ENCODE assay signal across 14 cellular contexts in the genomic region with DNA sequence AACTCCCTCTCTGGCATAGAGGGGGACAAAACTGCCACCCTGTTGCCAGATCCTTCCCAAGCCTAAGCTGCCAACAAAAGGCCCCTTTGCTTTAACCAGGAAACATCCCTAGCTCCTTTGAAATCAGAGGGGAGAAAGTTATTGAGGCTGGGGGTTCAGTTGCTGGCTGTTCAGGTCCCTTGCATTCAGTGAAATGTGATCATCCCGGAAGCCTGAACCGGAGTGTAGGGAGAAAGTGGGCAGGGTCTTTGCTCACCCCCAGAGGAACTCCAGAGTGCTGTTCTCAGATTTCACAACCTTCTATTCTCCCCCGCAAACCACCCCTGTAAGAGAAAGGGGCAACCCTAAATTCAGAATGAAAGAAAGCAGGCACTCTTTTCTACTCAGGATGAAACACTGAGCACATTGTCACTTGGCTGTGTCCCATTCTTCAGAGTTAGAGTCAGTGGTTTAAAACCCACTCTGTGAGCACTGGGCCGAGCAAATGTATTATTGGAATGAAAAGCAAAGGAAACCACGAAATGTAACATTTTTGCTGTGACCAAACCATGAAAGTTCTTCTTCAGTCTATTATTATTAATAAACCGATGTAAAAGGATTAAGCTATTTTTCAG.
A peak's percentile ranks its signal among the peaks of the same experiment; 100 is the strongest.
DNase-seq lines count a peak whose midpoint lies in the region; ATAC-seq and TF ChIP-seq lines count a peak whose summit lies in the region.
"Had no signal": no experiment of that assay in that cellular context is flagged by ENCODE, and none has a peak within 500 bp of the region (broad histone marks: within the 10 kb centered on the region; RNA-seq: fewer than 3 reads in every experiment).

No MANE protein-coding gene starts in this region.

- DNase-seq in GM23338 (ENCODE audit: low spot score): peak; percentile 57
- peak; percentile 42 for DNase-seq in M059J (ENCODE audit: low read depth)
- peak; percentile 15 for DNase-seq in myocyte (ENCODE audit: low read depth)
- no peak for DNase-seq in ureter (ENCODE audit: low spot score)
- no peak for DNase-seq in brain microvascular endothelial cell
- DNase-seq in OCI-M1 (lab: John Stamatoyannopoulos, UW): no peak
- DNase-seq: activated CD8-positive, alpha-beta T cell treated with anti-CD3 and anti-CD28 coated beads, Interleukin-2, amount 10 ng/mL, durations not matched to agents 7 days and 5 days; CD4-positive, alpha-beta T cell; NCI-H187; PC-9; retina had no signal

- no peaks in the 10 kb centered on the region for H3K79me2 ChIP-seq in GM23338 (replicated peaks; ENCODE audit: insufficient read depth)

- H3K27ac Mint-ChIP-seq in GM23338: no peak overlapping the region
- H3K27ac Mint-ChIP-seq: activated CD8-positive, alpha-beta T cell treated with anti-CD3 and anti-CD28 coated beads, Interleukin-2, amount 10 ng/mL, durations not matched to agents 7 days and 5 days; CD4-positive, alpha-beta T cell; T-helper 2 cell treated with Interferon-gamma antibody and Interleukin-4, amounts not matched to agents 5 μg/mL and 100 μg/mL, for 36 hours had no signal

- H4K20me1 ChIP-seq in GM23338 (replicated peaks; ENCODE audit: insufficient read depth): no peaks in the 10 kb centered on the region

- H3K36me3 ChIP-seq in GM23338 (ENCODE audit: insufficient read depth): no peaks in the 10 kb centered on the region
- no peaks in the 10 kb centered on the region for H3K36me3 ChIP-seq in brain microvascular endothelial cell (replicated peaks)

- peak overlapping the region; percentile 26 for H2AFZ ChIP-seq in GM23338
- H2AFZ ChIP-seq: PC-9 had no signal

- peak; percentile 45 for ATAC-seq in GM18508 (IDR thresholded peaks at IDR 0.05; ENCODE audit: insufficient read depth, unreplicated experiment)
- peak; percentile 94 for ATAC-seq in GM23338
- no peak for ATAC-seq in GM18870 (IDR thresholded peaks at IDR 0.05; ENCODE audit: unreplicated experiment)
- ATAC-seq: activated CD8-positive, alpha-beta T cell treated with anti-CD3 and anti-CD28 coated beads, Interleukin-2, amount 10 ng/mL, durations not matched to agents 7 days and 5 days had no signal

- H3K4me1 Mint-ChIP-seq in GM23338: peaks cover 32% of the 10 kb centered on the region

- in situ Hi-C loops in brain microvascular endothelial cell (cut with HindIII; ENCODE audit: low pct_ligation_motif_present, low sequenced_read_pairs): no loop called here

- H3K4me3 Mint-ChIP-seq in GM23338: peak overlapping the region; percentile 7; the same call in 1 of the 3 replicates
- H3K4me3 Mint-ChIP-seq: activated CD8-positive, alpha-beta T cell treated with anti-CD3 and anti-CD28 coated beads, Interleukin-2, amount 10 ng/mL, durations not matched to agents 7 days and 5 days; CD4-positive, alpha-beta T cell; T-helper 2 cell treated with Interferon-gamma antibody and Interleukin-4, amounts not matched to agents 5 μg/mL and 100 μg/mL, for 36 hours had no signal

- H3K9me3 Mint-ChIP-seq in GM23338: no peaks in the 10 kb centered on the region
- H3K9me3 Mint-ChIP-seq: T-helper 2 cell treated with Interferon-gamma antibody and Interleukin-4, amounts not matched to agents 5 μg/mL and 100 μg/mL, for 36 hours had no signal

- H3K27me3 Mint-ChIP-seq in GM23338 (ENCODE audit: insufficient read depth, low read depth, poor library complexity): no peaks in the 10 kb centered on the region
- H3K27me3 Mint-ChIP-seq: CD4-positive, alpha-beta T cell had no signal

- peaks cover 32% of the 10 kb centered on the region for H3K4me1 ChIP-seq in GM23338 (ENCODE audit: insufficient read depth)

- H3F3A ChIP-seq in GM23338 (replicated peaks; ENCODE audit: low read depth): no peaks in the 10 kb centered on the region

- H3K27ac ChIP-seq in GM23338 (ENCODE audit: low read depth) (no peak overlapping the region), brain microvascular endothelial cell (no peak overlapping the region)
- H3K27ac ChIP-seq: PC-9 had no signal

- H3K4me2 ChIP-seq in GM23338: peak overlapping the region; percentile 53
- H3K4me2 ChIP-seq: PC-9 had no signal

- H3K27me3 ChIP-seq in GM23338 (ENCODE audit: insufficient read depth) (no peaks in the 10 kb centered on the region), brain microvascular endothelial cell (replicated peaks) (no peaks in the 10 kb centered on the region)

- H3K4me3 ChIP-seq in GM23338 (no peak overlapping the region), brain microvascular endothelial cell (ENCODE audit: low read depth, low read length) (no peak overlapping the region)
- H3K4me3 ChIP-seq: PC-9 had no signal

- TF ChIP-seq CTCF in GM23338 (conservative IDR thresholded peaks at IDR 0.05; ENCODE audit: low read depth in 2 of 2): no peak
- no peak for TF ChIP-seq CTCF in brain microvascular endothelial cell (IDR thresholded peaks at IDR 0.05; ENCODE audit: low read depth, low read length, missing control alignments)

- no peaks in the 10 kb centered on the region for H3K9me2 ChIP-seq in GM23338 (ENCODE audit: insufficient read depth)

- H3K36me3 Mint-ChIP-seq in GM23338 (ENCODE audit: low read depth): no peaks in the 10 kb centered on the region

TF ChIP-seq in GM23338, 12 proteins besides CTCF, POLR2A, EP300 and RAD21 (continues in another document):
- TF ChIP-seq JUNB (IDR thresholded peaks at IDR 0.05; ENCODE audit: unreplicated experiment) (no peak), NANOG (IDR thresholded peaks at IDR 0.05; ENCODE audit: borderline replicate concordance) (no peak), ZNF114 (CRISPR knock-in tag; IDR thresholded peaks at IDR 0.05) (no peak), STAT1 (IDR thresholded peaks at IDR 0.05; ENCODE audit: unreplicated experiment) (no peak), EZH2 (IDR thresholded peaks at IDR 0.05; ENCODE audit: low read depth, unreplicated experiment) (no peak), ZNF331 (CRISPR knock-in tag; IDR thresholded peaks at IDR 0.05; ENCODE audit: low read depth) (no peak)
- TF ChIP-seq, protein P1, sequence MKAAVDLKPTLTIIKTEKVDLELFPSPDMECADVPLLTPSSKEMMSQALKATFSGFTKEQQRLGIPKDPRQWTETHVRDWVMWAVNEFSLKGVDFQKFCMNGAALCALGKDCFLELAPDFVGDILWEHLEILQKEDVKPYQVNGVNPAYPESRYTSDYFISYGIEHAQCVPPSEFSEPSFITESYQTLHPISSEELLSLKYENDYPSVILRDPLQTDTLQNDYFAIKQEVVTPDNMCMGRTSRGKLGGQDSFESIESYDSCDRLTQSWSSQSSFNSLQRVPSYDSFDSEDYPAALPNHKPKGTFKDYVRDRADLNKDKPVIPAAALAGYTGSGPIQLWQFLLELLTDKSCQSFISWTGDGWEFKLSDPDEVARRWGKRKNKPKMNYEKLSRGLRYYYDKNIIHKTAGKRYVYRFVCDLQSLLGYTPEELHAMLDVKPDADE (IDR thresholded peaks at IDR 0.05): no peak

Comparison
In these comparisons a context has a peak if more than half of its experiments do, and no peak if none do; other contexts are left out.
1. DNase-seq: peak in GM23338 (single experiment), M059J (single experiment) and myocyte (single experiment); none in ureter (single experiment), brain microvascular endothelial cell (single experiment) and OCI-M1 (single experiment).